In genomic region chr3:47802734-47803477, GRCh38 we compare ENCODE assay signal across 8 cellular contexts. TPM values are rescaled to one million over a fixed set of nuclear protein-coding genes. Genes with fewer than 3 reads are reported as not detected.
DNase-seq lines count a peak whose midpoint lies in the region; ATAC-seq lines count a peak whose summit lies in the region.

DHX30 (plus strand) TSS chr3:47803138; CDS start chr3:47810684, 7,546 bp downstream.

- ATAC-seq in HG03432 (IDR thresholded peaks at IDR 0.05; ENCODE audit: unreplicated experiment), result peak; percentile 89

- POLR2A ChIA-PET in activated CD8-positive, alpha-beta memory T cell treated with anti-CD3 and anti-CD28 coated beads for 36 hours (lab: Charles Lee), result no interaction called here

- CTCF ChIA-PET in activated CD8-positive, alpha-beta memory T cell treated with anti-CD3 and anti-CD28 coated beads for 36 hours (lab: Charles Lee), result interaction anchor here (0.9 kb wide), 1 partner anchor 22 kb away, joined by 3 read pairs; no protein-coding TSS in a partner anchor

- DNase-seq in C1 segment of cervical spinal cord (lab: John Stamatoyannopoulos, UW) (peak; percentile 52 to 95 (median 88)), GM19238 (ENCODE audit: insufficient read length, low spot score) (peak; percentile 93), NCI-H82 treated with DMSO at 0.1 percent for 48 hours (lab: John Stamatoyannopoulos, UW; ENCODE audit: unreplicated experiment) (peak; percentile 7), medulla oblongata (ENCODE audit: extremely low spot score) (peak; percentile 92)
- peak; percentile 74 for DNase-seq in effector CD8-positive, alpha-beta T cell (lab: John Stamatoyannopoulos, UW)
- DNase-seq in stimulated activated CD4-positive, alpha-beta T cell treated with anti-CD3 and anti-CD28 coated beads, TNF-alpha, amount 100 ng/mL, for 48 hours (ENCODE audit: low read depth in 3 of 3), result peak; percentile 69 to 80 (median 70)

RNA-seq across cellular contexts. Expression of gene DHX30, which starts in this region (rescaled TPM):
- total RNA-seq in activated CD8-positive, alpha-beta memory T cell treated with anti-CD3 and anti-CD28 coated beads for 36 hours, result 100 to 1,000 TPM; 115 to 119 TPM

Comparison
In these comparisons a context has a peak if more than half of its experiments do, and no peak if none do; other contexts are left out.
1. Peak in every context shown above with its lines: DNase-seq and ATAC-seq.
2. DNase-seq: peak in every context shown above with its lines; median percentile 93 in GM19238; 92 in medulla oblongata; 88 in C1 segment of cervical spinal cord; 74 in effector CD8-positive, alpha-beta T cell; 70 in stimulated activated CD4-positive, alpha-beta T cell treated with anti-CD3 and anti-CD28 coated beads, TNF-alpha, amount 100 ng/mL, for 48 hours; 7 in NCI-H82 treated with DMSO at 0.1 percent for 48 hours.